In the genomic region with DNA sequence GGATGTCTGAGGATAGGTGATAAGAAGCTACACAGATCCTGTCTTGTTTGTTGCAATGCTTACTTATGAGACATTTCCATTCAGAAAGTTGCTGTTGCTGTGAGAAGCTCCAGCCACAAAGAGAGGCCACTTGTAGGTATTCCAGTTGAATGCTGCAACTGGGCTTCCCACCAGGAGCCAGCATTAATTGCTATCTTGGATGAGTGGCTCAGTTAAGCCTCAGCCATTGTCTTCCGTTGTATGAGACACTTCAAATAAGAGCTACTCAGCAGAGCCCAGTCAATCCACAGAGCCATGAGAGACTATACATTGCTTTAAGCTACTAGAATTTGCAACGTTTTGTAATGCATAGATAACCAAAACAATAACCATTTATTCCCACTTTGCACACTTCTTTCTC, we compare ENCODE assay signal across 18 cellular contexts.
"Had no signal": no experiment of that assay in that cellular context is flagged by ENCODE, and none has a peak within 500 bp of the region (broad histone marks: within the 10 kb centered on the region; RNA-seq: fewer than 3 reads in every experiment).

No MANE protein-coding gene starts in this region.

- H3K9me3 ChIP-seq: spleen, upper lobe of right lung had no signal

- DNase-seq: activated CD4-positive, alpha-beta T cell treated with anti-CD3 and anti-CD28 coated beads, Interleukin-2, amount 50 U/mL, for 1 hour; activated CD4-positive, CD25-positive, alpha-beta regulatory T cell treated with anti-CD3 and anti-CD28 coated beads, Interleukin-2, amount 50 U/mL, for 72 hours; activated CD8-positive, alpha-beta memory T cell treated with anti-CD3 and anti-CD28 coated beads, Interleukin-2, amount 50 U/mL, for 4 hours; activated naive CD4-positive, alpha-beta T cell treated with anti-CD3 and anti-CD28 coated beads for 36 hours; activated T-cell treated with anti-CD3 and anti-CD28 coated beads, Interleukin-2, amount 50 U/mL, for 4 hours; central memory CD4-positive, alpha-beta T cell; erythroblast; foreskin melanocyte; glutamatergic neuron; hippocampal formation; occipital lobe; posterior cingulate gyrus; retina; spleen; stimulated activated naive B cell treated with anti-CD40 and anti-IgM and Interleukin-4, amounts not matched to agents 10 μg/mL and 1 μg/mL and 100 μg/mL, for 72 hours; upper lobe of right lung had no signal

- H3K4me1 ChIP-seq: upper lobe of right lung had no signal

- H3K27me3 ChIP-seq: spleen, upper lobe of right lung had no signal

- H3K27ac ChIP-seq: spleen, upper lobe of right lung had no signal

- H3K36me3 ChIP-seq: spleen, upper lobe of right lung had no signal

- ATAC-seq: activated T-cell treated with anti-CD3 and anti-CD28 coated beads, Interleukin-2, amount 50 U/mL, for 4 hours; left lobe of liver; stimulated activated naive B cell treated with anti-CD40 and anti-IgM and Interleukin-4, amounts not matched to agents 10 μg/mL and 1 μg/mL and 100 μg/mL, for 72 hours; upper lobe of right lung had no signal

- H3K4me3 ChIP-seq: lung, spleen, upper lobe of right lung had no signal
